1 cellular context compared by ENCODE assay signal in genomic region chr13:86976521-86977324, GRCh38.
TF ChIP-seq lines count a peak whose summit lies in the region.

No MANE protein-coding gene starts in this region.

TF ChIP-seq in K562, 482 proteins besides CTCF, POLR2A, EP300 and RAD21:
- TF ChIP-seq FOSL1 (tag; conservative IDR thresholded peaks at IDR 0.05) (peak; percentile 75), CBX5 (IDR thresholded peaks at IDR 0.05; ENCODE audit: borderline replicate concordance, low read depth) (no peak)
